Comparison of ENCODE assay signal across 10 cellular contexts in genomic region chr11:103681855-103682254, GRCh38.
A peak's percentile ranks its signal among the peaks of the same experiment; 100 is the strongest.
DNase-seq lines count a peak whose midpoint lies in the region; ATAC-seq and TF ChIP-seq lines count a peak whose summit lies in the region.
"Had no signal": no experiment of that assay in that cellular context is flagged by ENCODE, and none has a peak within 500 bp of the region (broad histone marks: within the 10 kb centered on the region; RNA-seq: fewer than 3 reads in every experiment).

No MANE protein-coding gene starts in this region.

- H3K4me1 ChIP-seq in mammary epithelial cell (ENCODE audit: insufficient read depth, low read length) (no peaks in the 10 kb centered on the region), OCI-LY3 (ENCODE audit: low read length) (peaks cover 9% of the 10 kb centered on the region), mesendoderm (ENCODE audit: control insufficient read depth, low read depth, low read length) (peaks cover 4% of the 10 kb centered on the region)
- H3K4me1 ChIP-seq: prostate gland had no signal

- H3K27ac ChIP-seq in mammary epithelial cell (ENCODE audit: insufficient read depth, low read depth, low read length) (no peak overlapping the region), OCI-LY3 (ENCODE audit: low read length) (no peak overlapping the region), mesendoderm (ENCODE audit: low read depth, low read length) (no peak overlapping the region)
- H3K27ac ChIP-seq: prostate gland had no signal

- H4K8ac ChIP-seq in mesendoderm (ENCODE audit: low read depth, low read length), result no peak overlapping the region

- dilution Hi-C loops in mammary epithelial cell (cut with HindIII; ENCODE audit: low sequenced_read_pairs), result no loop called here

- no peak overlapping the region for H2BK5ac ChIP-seq in mesendoderm (ENCODE audit: low read length)

- peaks cover 6% of the 10 kb centered on the region for H3K9me3 Mint-ChIP-seq in MCF 10A (ENCODE audit: unreplicated experiment)
- H3K9me3 Mint-ChIP-seq: activated naive CD8-positive, alpha-beta T cell treated with anti-CD3 and anti-CD28 coated beads, Interleukin-2, amount 50 U/mL, for 24 hours had no signal

- POLR2A ChIA-PET in MCF 10A (lab: Yijun Ruan, JAX), result interaction anchor here (0.6 to 1.8 kb wide), 7 partner anchors 299 to 781 kb away, joined by 3 to 6 read pairs (median 4); partner anchors contain the start of gene PDGFD

- H3K79me1 ChIP-seq in mesendoderm (ENCODE audit: low read length), result no peaks in the 10 kb centered on the region

- H3K27ac Mint-ChIP-seq in MCF 10A (ENCODE audit: low read depth, unreplicated experiment), result no peak overlapping the region
- H3K27ac Mint-ChIP-seq: activated naive CD8-positive, alpha-beta T cell treated with anti-CD3 and anti-CD28 coated beads, Interleukin-2, amount 50 U/mL, for 24 hours had no signal

- H4K20me1 ChIP-seq in mammary epithelial cell (ENCODE audit: insufficient read depth, low read length) (no peaks in the 10 kb centered on the region), OCI-LY3 (ENCODE audit: insufficient read depth, low read length) (no peaks in the 10 kb centered on the region)

- H2BK120ac ChIP-seq in mesendoderm (ENCODE audit: low read depth, low read length), result no peak overlapping the region

- peak overlapping the region; percentile 33 for H2AFZ ChIP-seq in mammary epithelial cell (ENCODE audit: low read depth, low read length)
- H2AFZ ChIP-seq in OCI-LY3 (ENCODE audit: low read depth, low read length), result peak overlapping the region; percentile 65; the same call in 1 of the 2 replicates

- 59% methylated on average over 7 of the region's 7 CpGs for WGBS in mammary epithelial cell (ENCODE audit: low coverage, missing lambda C conversion rate)
- no CpG with 5 or more reads among the region's 7 CpGs for WGBS in mesendoderm (ENCODE audit: extremely low coverage, insufficient coverage, low lambda C conversion rate)

- in situ Hi-C loops in mammary epithelial cell (cut with MboI; ENCODE audit: low sequenced_read_pairs in 2 of 2), result loop anchor here (10.0 to 25.0 kb wide), 3 partner anchors 205 to 473 kb away; no protein-coding TSS in a partner anchor

- H3K4me2 ChIP-seq in mammary epithelial cell (ENCODE audit: insufficient read depth, low read depth, low read length) (no peak overlapping the region), OCI-LY3 (ENCODE audit: low read length) (peak overlapping the region; percentile 67), mesendoderm (ENCODE audit: low read length) (no peak overlapping the region)

- H3K4me3 ChIP-seq in mammary epithelial cell (replicated peaks in 1 of 3; ENCODE audit: insufficient read depth in 1 of 3, low read depth in 2 of 3, low read length in 3 of 3) (no peak overlapping the region), OCI-LY3 (ENCODE audit: low read length) (peak overlapping the region; percentile 34; the same call in 1 of the 2 replicates), mesendoderm (ENCODE audit: low read length) (no peak overlapping the region)
- H3K4me3 ChIP-seq: prostate gland had no signal

- H3K27me3 Mint-ChIP-seq in MCF 10A (ENCODE audit: insufficient read depth, unreplicated experiment), result no peaks in the 10 kb centered on the region
- H3K27me3 Mint-ChIP-seq: activated naive CD8-positive, alpha-beta T cell treated with anti-CD3 and anti-CD28 coated beads, Interleukin-2, amount 50 U/mL, for 24 hours had no signal

- BruUV-seq in mammary epithelial cell (replicated peaks; lab: Mats Ljungman, UMichigan) (no TSS peak), MCF 10A (replicated peaks; lab: Mats Ljungman, UMichigan) (no TSS peak)

- no peak overlapping the region for H3K4ac ChIP-seq in mesendoderm (ENCODE audit: low read depth, low read length)

- no peak overlapping the region for H3K9ac ChIP-seq in mammary epithelial cell (ENCODE audit: insufficient read depth, low read length)
- no peak overlapping the region for H3K9ac ChIP-seq in OCI-LY3 (ENCODE audit: low read length)
- H3K9ac ChIP-seq in mesendoderm (ENCODE audit: low read length), result no peak overlapping the region

- no peak overlapping the region for H2AK5ac ChIP-seq in mesendoderm (ENCODE audit: low read length)

- DNase-seq in mammary epithelial cell (no peak), MCF 10A (ENCODE audit: unreplicated experiment) (no peak), iPS-NIHi11 (ENCODE audit: low spot score) (no peak), mesendoderm (no peak), Kasumi-1 (lab: John Stamatoyannopoulos, UW) (no peak)
- no peak for DNase-seq in stimulated activated naive CD8-positive, alpha-beta T cell treated with anti-CD3 and anti-CD28 coated beads, Interleukin-15, Interleukin-2, amounts not matched to agents 100 U/mL and 50 U/mL, for 24 hours

- TF ChIP-seq CTCF in mammary epithelial cell (conservative IDR thresholded peaks at IDR 0.05 in 1 of 2, IDR thresholded peaks at IDR 0.05 in 1 of 2; ENCODE audit: extremely low read depth in 1 of 2, insufficient read depth in 1 of 2, low read depth in 1 of 2, low read length in 2 of 2) (no peak), MCF 10A (IDR thresholded peaks at IDR 0.05; ENCODE audit: unreplicated experiment) (no peak), OCI-LY3 (IDR thresholded peaks at IDR 0.05; ENCODE audit: low read depth, low read length) (no peak)

- no peaks in the 10 kb centered on the region for H3K36me3 Mint-ChIP-seq in MCF 10A (ENCODE audit: insufficient read depth, unreplicated experiment)

- H3K23ac ChIP-seq in mesendoderm (ENCODE audit: low read length), result no peak overlapping the region

- peak; percentile 11 for ATAC-seq in HG02840 (IDR thresholded peaks at IDR 0.05; ENCODE audit: low FRiP score, unreplicated experiment)
- ATAC-seq in stimulated activated naive CD8-positive, alpha-beta T cell treated with anti-CD3 and anti-CD28 coated beads, Interleukin-15, Interleukin-2, amounts not matched to agents 100 U/mL and 50 U/mL, for 24 hours, result peak; percentile 32

- H3K27me3 ChIP-seq in mammary epithelial cell (ENCODE audit: insufficient read depth, low read length), result no peaks in the 10 kb centered on the region
- peaks cover 3% of the 10 kb centered on the region for H3K27me3 ChIP-seq in OCI-LY3 (ENCODE audit: low read depth, low read length)
- no peaks in the 10 kb centered on the region for H3K27me3 ChIP-seq in mesendoderm (ENCODE audit: insufficient read depth, low read length, poor library complexity)

- no peaks in the 10 kb centered on the region for H3K9me3 ChIP-seq in mammary epithelial cell (replicated peaks; ENCODE audit: insufficient read depth, low read length)
- H3K9me3 ChIP-seq in OCI-LY3 (ENCODE audit: insufficient read depth, low read length), result no peaks in the 10 kb centered on the region
- H3K9me3 ChIP-seq: prostate gland had no signal

- peaks cover 8% of the 10 kb centered on the region for H3K4me1 Mint-ChIP-seq in MCF 10A (ENCODE audit: insufficient read depth, unreplicated experiment)

- intact Hi-C loops in mammary epithelial cell (cut with micrococcal nuclease) (loop anchor here (1.0 to 2.0 kb wide), 4 partner anchors 241 to 573 kb away; no protein-coding TSS in a partner anchor), MCF 10A (cut with micrococcal nuclease) (loop anchor here (1.0 to 10.0 kb wide), 5 partner anchors 203 to 1265 kb away; no protein-coding TSS in a partner anchor)

- H3K79me2 ChIP-seq in mammary epithelial cell (ENCODE audit: insufficient read depth, low read length) (no peaks in the 10 kb centered on the region), OCI-LY3 (ENCODE audit: low read length) (no peaks in the 10 kb centered on the region), mesendoderm (ENCODE audit: control insufficient read depth, insufficient read depth, low read length) (no peaks in the 10 kb centered on the region)

- H3K56ac ChIP-seq in mesendoderm (ENCODE audit: low read length), result no peak overlapping the region

- no peak overlapping the region for H3K18ac ChIP-seq in mesendoderm (ENCODE audit: low read length)

- H2BK15ac ChIP-seq in mesendoderm (replicated peaks; ENCODE audit: low read depth), result no peak overlapping the region

- no peak overlapping the region for H4K5ac ChIP-seq in mesendoderm (ENCODE audit: low read length)

- no peak overlapping the region for H3K4me3 Mint-ChIP-seq in MCF 10A (ENCODE audit: unreplicated experiment)
- H3K4me3 Mint-ChIP-seq: activated naive CD8-positive, alpha-beta T cell treated with anti-CD3 and anti-CD28 coated beads, Interleukin-2, amount 50 U/mL, for 24 hours had no signal

- CTCF ChIA-PET in mammary epithelial cell (lab: Charles Lee; ENCODE audit: low non-redundant PET), result interaction anchor here (0.6 to 0.8 kb wide), 3 partner anchors 11 to 469 kb away, joined by 3 to 4 read pairs (median 4); no protein-coding TSS in a partner anchor
- CTCF ChIA-PET in MCF 10A (lab: Yijun Ruan, JAX), result interaction anchor here (0.6 to 4.4 kb wide), 31 partner anchors 11 to 1915 kb away, joined by 3 to 23 read pairs (median 4); partner anchors contain the start of gene PDGFD

- H3K36me3 ChIP-seq in mammary epithelial cell (ENCODE audit: insufficient read depth, low read length), result no peaks in the 10 kb centered on the region
- H3K36me3 ChIP-seq in OCI-LY3 (replicated peaks; ENCODE audit: low read depth, low read length), result no peaks in the 10 kb centered on the region
- no peaks in the 10 kb centered on the region for H3K36me3 ChIP-seq in mesendoderm (ENCODE audit: control insufficient read depth, insufficient read depth, low read length)
- H3K36me3 ChIP-seq: prostate gland had no signal
